Comparison of ENCODE assay signal across 15 cellular contexts in genomic region chr12:77189463-77189862, GRCh38.
A peak's percentile ranks its signal among the peaks of the same experiment; 100 is the strongest.
DNase-seq lines count a peak whose midpoint lies in the region; ATAC-seq and TF ChIP-seq lines count a peak whose summit lies in the region.
"Had no signal": no experiment of that assay in that cellular context is flagged by ENCODE, and none has a peak within 500 bp of the region (broad histone marks: within the 10 kb centered on the region; RNA-seq: fewer than 3 reads in every experiment).

No MANE protein-coding gene starts in this region.

- no peaks in the 10 kb centered on the region for H3K9me3 ChIP-seq in AG04450 (ENCODE audit: control insufficient read depth, insufficient read depth, low read length)
- H3K9me3 ChIP-seq: BE2C, uterus had no signal

- ATAC-seq in HG02571 (IDR thresholded peaks at IDR 0.05; ENCODE audit: unreplicated experiment) = no peak
- ATAC-seq in GM21619 (IDR thresholded peaks at IDR 0.05; ENCODE audit: unreplicated experiment) = no peak
- ATAC-seq: left ventricle myocardium superior, Panc1 had no signal

- H3K27ac ChIP-seq in AG04450 (ENCODE audit: low read depth, low read length) = peak overlapping the region; percentile 73
- H3K27ac ChIP-seq: coronary artery, uterus had no signal

- CTCF ChIA-PET in AG04450 (lab: Charles Lee) = interaction anchor here (1.9 to 3.1 kb wide), 2 partner anchors 139 to 496 kb away, joined by 4 to 11 read pairs; no protein-coding TSS in a partner anchor

- POLR2A ChIA-PET in AG04450 (lab: Yijun Ruan, JAX) = interaction anchor here (0.6 kb wide), 1 partner anchor 8 kb away, joined by 3 read pairs; no protein-coding TSS in a partner anchor

- DNase-seq in AG04450 (ENCODE audit: low read depth, low spot score) (peak; percentile 59), HT1080 (ENCODE audit: low read depth) (peak; percentile 71), astrocyte of the hippocampus (ENCODE audit: low read depth, low spot score) (peak; percentile 50), islet precursor cell (peak; percentile 56), CD1c-positive myeloid dendritic cell (ENCODE audit: extremely low spot score) (no peak), NCI-H2196 treated with DMSO at 0.1 percent for 48 hours (lab: John Stamatoyannopoulos, UW; ENCODE audit: unreplicated experiment) (no peak)
- DNase-seq: activated naive CD4-positive, alpha-beta T cell; BE2C; left ventricle myocardium superior; NCI-H2171; uterus had no signal

- no peaks in the 10 kb centered on the region for H3K27me3 ChIP-seq in AG04450 (ENCODE audit: control insufficient read depth, insufficient read depth, low read length)
- H3K27me3 ChIP-seq: BE2C, uterus had no signal

- TF ChIP-seq CTCF in AG04450 (IDR thresholded peaks at IDR 0.05; ENCODE audit: low read depth, low read length) = no peak

- H3K4me3 ChIP-seq in AG04450 (ENCODE audit: low read depth, low read length) = no peak overlapping the region
- H3K4me3 ChIP-seq: coronary artery, uterus had no signal

Comparison
In these comparisons a context has a peak if more than half of its experiments do, and no peak if none do; other contexts are left out.
1. DNase-seq: peak in AG04450 (single experiment), HT1080 (single experiment), astrocyte of the hippocampus (single experiment) and islet precursor cell (single experiment); none in CD1c-positive myeloid dendritic cell (single experiment) and NCI-H2196 treated with DMSO at 0.1 percent for 48 hours (single experiment).